8 cellular contexts compared by ENCODE assay signal in genomic region chr7:151276651-151277590, GRCh38. TPM values are rescaled to one million over a fixed set of nuclear protein-coding genes. Genes with fewer than 3 reads are reported as not detected.
A peak's percentile ranks its signal among the peaks of the same experiment; 100 is the strongest.
DNase-seq lines count a peak whose midpoint lies in the region; FAIRE-seq and TF ChIP-seq lines count a peak whose summit lies in the region.

No MANE protein-coding gene starts in this region.

- H3K4me1 ChIP-seq in PC-9 (replicated peaks; ENCODE audit: insufficient read depth) (no peaks in the 10 kb centered on the region), neuron (ENCODE audit: insufficient read depth, low read length) (peaks cover 9% of the 10 kb centered on the region)

- H2AFZ ChIP-seq in PC-9 (no peak overlapping the region), neuron (ENCODE audit: low read depth, low read length) (peak overlapping the region; percentile 11)

- POLR2A ChIA-PET in PC-9 (lab: Charles Lee; ENCODE audit: unreplicated experiment): interaction anchor here (0.5 kb wide), 1 partner anchor 965 kb away, joined by 3 read pairs; no protein-coding TSS in a partner anchor

- H3F3A ChIP-seq in PC-9 (ENCODE audit: insufficient read depth, low read depth): no peaks in the 10 kb centered on the region

- CTCF ChIA-PET in PC-9 (lab: Charles Lee): interaction anchor here (0.5 to 0.6 kb wide), 3 partner anchors 9 to 477 kb away, joined by 3 to 6 read pairs (median 3); no protein-coding TSS in a partner anchor

- intact Hi-C loops in PC-9 (cut with micrococcal nuclease; ENCODE audit: unreplicated experiment): no loop called here

- H3K9me3 ChIP-seq in PC-9 (ENCODE audit: insufficient read depth, low read depth) (no peaks in the 10 kb centered on the region), neuron (ENCODE audit: low read length) (no peaks in the 10 kb centered on the region)

- no peaks in the 10 kb centered on the region for H3K79me2 ChIP-seq in PC-9 (ENCODE audit: low read depth)

- H4K20me1 ChIP-seq in PC-9 (ENCODE audit: insufficient read depth): no peaks in the 10 kb centered on the region

- no TSS peak for BruUV-seq in PC-9 (replicated peaks; lab: Mats Ljungman, UMichigan)

- peak overlapping the region; percentile 32 for H3K4me2 ChIP-seq in PC-9

- FAIRE-seq in HTR-8/SVneo (lab: Jason Lieb, UNC): peak; percentile 13

- H3K4me3 ChIP-seq in PC-9 (peak overlapping the region; percentile 29; the same call in 1 of the 2 replicates), neuron (ENCODE audit: low read length) (peak overlapping the region; percentile 38)

- H3K9me2 ChIP-seq in PC-9 (ENCODE audit: insufficient read depth): no peaks in the 10 kb centered on the region

- H3K36me3 ChIP-seq in PC-9 (ENCODE audit: low read depth): no peaks in the 10 kb centered on the region
- no peaks in the 10 kb centered on the region for H3K36me3 ChIP-seq in neuron (ENCODE audit: insufficient read depth, low read length)

- H3K27me3 ChIP-seq in PC-9 (ENCODE audit: insufficient read depth, low read depth): peaks cover 70% of the 10 kb centered on the region
- peaks cover 9% of the 10 kb centered on the region for H3K27me3 ChIP-seq in neuron (ENCODE audit: insufficient read depth, low read length)

- no peak overlapping the region for H3K27ac ChIP-seq in PC-9

- TF ChIP-seq CTCF in PC-9 (conservative IDR thresholded peaks at IDR 0.05): no peak

- DNase-seq in GM03348 (ENCODE audit: low spot score): peak; percentile 93
- peak; percentile 54 for DNase-seq in HTR-8/SVneo (ENCODE audit: insufficient read length, low spot score)
- peak in 1 of 2 experiments; percentile 43 for DNase-seq in PC-9
- DNase-seq in activated effector memory CD4-positive, alpha-beta T cell treated with Interleukin-2 at 50 U/mL for 16 hours: peak; percentile 53
- peak; percentile 32 for DNase-seq in foreskin melanocyte
- DNase-seq in stromal cell of bone marrow (ENCODE audit: low read depth): peak; percentile 37
- no peak for DNase-seq in amniotic stem cell (lab: John Stamatoyannopoulos, UW)

RNA-seq across cellular contexts. Expression of gene SMARCD3, which starts 28.4 kb away (rescaled TPM):
- 4.6 and 5.7 TPM in 2 replicates for total RNA-seq in PC-9 (2021)

RNA-seq across cellular contexts. Expression of gene CHPF2, which starts 44.6 kb away (rescaled TPM):
- total RNA-seq in PC-9 (2021): 47.4 and 54.9 TPM in 2 replicates

RNA-seq across cellular contexts. Expression of gene ABCF2, which starts 49.9 kb away (rescaled TPM):
- 45.8 and 49.4 TPM in 2 replicates for total RNA-seq in PC-9 (2021)
